In the genomic region with DNA sequence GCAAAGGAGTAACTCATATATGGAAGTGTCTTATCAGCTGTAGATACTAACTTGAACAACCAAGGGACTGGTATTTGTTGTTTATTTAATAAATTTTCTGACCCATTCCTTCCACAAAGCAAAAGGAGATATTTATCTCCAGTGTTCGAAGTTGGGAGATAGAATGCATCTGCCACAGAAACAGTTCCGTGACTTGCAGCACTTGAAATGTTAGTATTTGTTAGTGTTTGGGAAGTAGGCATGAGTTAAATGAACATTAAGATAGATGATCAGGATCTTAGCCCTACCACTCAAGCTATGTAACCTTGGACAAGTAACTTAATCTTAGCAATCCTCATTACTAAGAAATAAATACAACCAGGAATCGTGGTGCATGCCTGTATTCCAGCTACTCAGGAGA, we compare ENCODE assay signal across 9 cellular contexts. TPM values are rescaled to one million over a fixed set of nuclear protein-coding genes. Genes with fewer than 3 reads are reported as not detected.
"Had no signal": no experiment of that assay in that cellular context is flagged by ENCODE, and none has a peak within 500 bp of the region (broad histone marks: within the 10 kb centered on the region; RNA-seq: fewer than 3 reads in every experiment).

No MANE protein-coding gene starts in this region.

- H3K4me3 ChIP-seq: GM23248, GM23338, HAP-1 had no signal

- H3K27ac Mint-ChIP-seq: GM23338, H9, HFFc6 had no signal

- H2AFZ ChIP-seq: GM23248, GM23338 had no signal

- H3K4me2 ChIP-seq: GM23338 had no signal

- H3K4me1 ChIP-seq: HAP-1 had no signal

- ATAC-seq: GM23338, HCT116 had no signal

- H3K9me3 ChIP-seq: HAP-1 had no signal

- H3K4me3 Mint-ChIP-seq: GM23338, H9, HFFc6 had no signal

- H3K27ac ChIP-seq: GM23248 had no signal

- DNase-seq: GM23248, GOT3, H7, H9, HCEC 1CT, HFFc6 had no signal

- H3K4me1 Mint-ChIP-seq: GM23338 had no signal

- H3K9ac ChIP-seq: GM23248 had no signal

- H3K36me3 ChIP-seq: HAP-1 had no signal

RNA-seq across cellular contexts. Expression of a gene that starts 12.1 kb away (rescaled TPM):
- total RNA-seq: GM23248, HFFc6 had no signal
- polyA plus RNA-seq: GM23248 had no signal
